In genomic region chr4:182855877-182856276, GRCh38 we compare ENCODE assay signal across 20 cellular contexts.
A peak's percentile ranks its signal among the peaks of the same experiment; 100 is the strongest.
DNase-seq lines count a peak whose midpoint lies in the region; ATAC-seq, FAIRE-seq and TF ChIP-seq lines count a peak whose summit lies in the region.
"Had no signal": no experiment of that assay in that cellular context is flagged by ENCODE, and none has a peak within 500 bp of the region (broad histone marks: within the 10 kb centered on the region; RNA-seq: fewer than 3 reads in every experiment).

No MANE protein-coding gene starts in this region.

- H3K27ac ChIP-seq in HepG2 (ENCODE audit: extremely low read length, insufficient read depth, low read length) (no peak overlapping the region), right lobe of liver (no peak overlapping the region), spleen (no peak overlapping the region)
- H3K27ac ChIP-seq: A549 had no signal

- TF ChIP-seq CTCF in HepG2 (CRISPR knock-in tag; IDR thresholded peaks at IDR 0.05) (no peak), right lobe of liver (IDR thresholded peaks at IDR 0.05) (no peak), chondrocyte (IDR thresholded peaks at IDR 0.05) (no peak), spleen (IDR thresholded peaks at IDR 0.05 in 8 of 11, conservative IDR thresholded peaks at IDR 0.05 in 3 of 11) (no peak)

- H3K9me3 Mint-ChIP-seq in chondrocyte (ENCODE audit: low read depth): peaks cover 23% of the 10 kb centered on the region

- H3K27me3 Mint-ChIP-seq in chondrocyte (ENCODE audit: low read depth): no peaks in the 10 kb centered on the region
- H3K27me3 Mint-ChIP-seq: CD4-positive, alpha-beta T cell had no signal

- no peak overlapping the region for H3K4me3 Mint-ChIP-seq in chondrocyte (ENCODE audit: unreplicated experiment)
- H3K4me3 Mint-ChIP-seq: CD14-positive monocyte; CD4-positive, alpha-beta T cell; CD8-positive, alpha-beta memory T cell; GM23338; H9 had no signal

- no peak overlapping the region for H2AFZ ChIP-seq in HepG2 (ENCODE audit: low read length)
- H2AFZ ChIP-seq: GM23338 had no signal

- CTCF ChIA-PET in HepG2 (lab: Yijun Ruan, JAX; ENCODE audit: low intra/inter-chr PET ratio, low total read pairs): no interaction called here

- intact Hi-C loops in HepG2 (cut with micrococcal nuclease; ENCODE audit: unreplicated experiment) (no loop called here), right lobe of liver (cut with DNase I) (no loop called here), spleen (cut with DNase I; ENCODE audit: low total_unique reads) (no loop called here)

- H3K4me1 ChIP-seq in HepG2 (ENCODE audit: insufficient read depth, low read length) (peaks cover 23% of the 10 kb centered on the region), right lobe of liver (no peaks in the 10 kb centered on the region), spleen (no peaks in the 10 kb centered on the region)
- H3K4me1 ChIP-seq: A549 had no signal

- H3K4me3 ChIP-seq in HepG2 (replicated peaks in 1 of 3; ENCODE audit: insufficient read depth in 1 of 3, low read depth in 2 of 3, low read length in 3 of 3): no peak overlapping the region; a peak in 1 of 6 replicates
- no peak overlapping the region for H3K4me3 ChIP-seq in right lobe of liver
- no peak overlapping the region for H3K4me3 ChIP-seq in spleen
- H3K4me3 ChIP-seq: A549, GM23338 had no signal

- ATAC-seq in HepG2 (no peak), right lobe of liver (no peak)
- ATAC-seq: A549, GM23338 had no signal

- TF ChIP-seq RAD21 in HepG2 (CRISPR knock-in tag; IDR thresholded peaks at IDR 0.05): no peak

- no TSS peak for BruUV-seq in HepG2 (replicated peaks; lab: Mats Ljungman, UMichigan)

- peak overlapping the region; percentile 37; the same call in 1 of the 2 replicates for H3K4me2 ChIP-seq in HepG2 (ENCODE audit: low read depth, low read length)
- H3K4me2 ChIP-seq: A549, GM23338 had no signal

- peaks cover 2% of the 10 kb centered on the region for H3K36me3 Mint-ChIP-seq in chondrocyte (ENCODE audit: low read depth)

- TF ChIP-seq POLR2A in HepG2 (IDR thresholded peaks at IDR 0.05; ENCODE audit: insufficient read depth in 1 of 2, low read depth in 2 of 2, low read length in 2 of 2) (no peak), right lobe of liver (IDR thresholded peaks at IDR 0.05) (no peak), spleen (IDR thresholded peaks at IDR 0.05) (no peak)

- H4K20me1 ChIP-seq in HepG2 (ENCODE audit: insufficient read depth, low read length): no peaks in the 10 kb centered on the region

- in situ Hi-C loops in HepG2 (cut with HindIII; ENCODE audit: extremely low pct_ligation_motif_present, low pct_unique_long_range_greater_than_20kb): no loop called here

- POLR2A ChIA-PET in HepG2 (lab: Yijun Ruan, JAX): interaction anchor here (1.2 kb wide), 1 partner anchor 42 kb away, joined by 4 read pairs; no protein-coding TSS in a partner anchor

- peaks cover 16% of the 10 kb centered on the region for H3K9me3 ChIP-seq in HepG2 (ENCODE audit: low read length)
- no peaks in the 10 kb centered on the region for H3K9me3 ChIP-seq in right lobe of liver
- H3K9me3 ChIP-seq in spleen: peaks cover 0 to 30% (median 22%) of the 10 kb centered on the region in 8 donors
- H3K9me3 ChIP-seq: A549 had no signal

- FAIRE-seq in HepG2 (lab: Jason Lieb, UNC): no peak
- FAIRE-seq: A549, D721Med, GM12891, GM18507 had no signal

- H3K4me1 Mint-ChIP-seq in chondrocyte (ENCODE audit: low read depth): no peaks in the 10 kb centered on the region
- H3K4me1 Mint-ChIP-seq: CD14-positive monocyte; CD8-positive, alpha-beta memory T cell had no signal

- TF ChIP-seq EP300 in HepG2 (IDR thresholded peaks at IDR 0.05; ENCODE audit: low read depth in 2 of 2, low read length in 2 of 2): no peak
- no peak for TF ChIP-seq EP300 in HepG2 (CRISPR knock-in tag; IDR thresholded peaks at IDR 0.05; ENCODE audit: borderline replicate concordance)

- WGBS in HepG2 (ENCODE audit: low lambda C conversion rate): 86% methylated on average over 11 of the region's 13 CpGs
- WGBS in right lobe of liver (ENCODE audit: insufficient coverage, low coverage, low lambda C conversion rate, missing lambda C conversion rate): 79% methylated on average over 7 of the region's 13 CpGs
- WGBS in spleen, 5 donors: 87 to 92% (median 88%) methylated on average over 13 of the region's 13 CpGs

- H3K79me2 ChIP-seq in HepG2 (ENCODE audit: insufficient read depth, low read length): no peaks in the 10 kb centered on the region

- H3K27ac Mint-ChIP-seq in chondrocyte (ENCODE audit: unreplicated experiment): no peak overlapping the region
- H3K27ac Mint-ChIP-seq: CD14-positive monocyte; CD4-positive, alpha-beta T cell; CD8-positive, alpha-beta memory T cell; GM23338; H9 had no signal

- H3K36me3 ChIP-seq in HepG2 (replicated peaks in 1 of 2; ENCODE audit: control insufficient read depth in 1 of 2, insufficient read depth in 2 of 2, low read length in 2 of 2): no peaks in the 10 kb centered on the region
- no peaks in the 10 kb centered on the region for H3K36me3 ChIP-seq in right lobe of liver
- no peaks in the 10 kb centered on the region for H3K36me3 ChIP-seq in spleen

- no peak overlapping the region for H3K9ac ChIP-seq in HepG2 (ENCODE audit: insufficient read depth, low read depth, low read length)

- no peaks in the 10 kb centered on the region for H3K27me3 ChIP-seq in HepG2 (ENCODE audit: control insufficient read depth in 1 of 2, insufficient read depth in 2 of 2, low read length in 2 of 2)
- H3K27me3 ChIP-seq in right lobe of liver: no peaks in the 10 kb centered on the region
- H3K27me3 ChIP-seq in spleen (replicated peaks in 1 of 7): no peaks in the 10 kb centered on the region

- DNase-seq in HepG2 (ENCODE audit: low spot score): no peak
- DNase-seq in right lobe of liver: no peak
- peak; percentile 59 for DNase-seq in chondrocyte (ENCODE audit: low spot score)
- DNase-seq in spleen: peak; percentile 47
- DNase-seq in activated effector memory CD4-positive, alpha-beta T cell treated with Interleukin-2 at 50 U/mL for 16 hours: no peak
- DNase-seq in activated CD4-positive, alpha-beta T cell treated with anti-CD3 and anti-CD28 coated beads for 48 hours: no peak
- DNase-seq: 8988T; CD4-positive, alpha-beta T cell; CD8-positive, alpha-beta memory T cell; DMS 273 treated with DMSO at 0.1 percent for 48 hours; DMS53; DMS79 treated with DMSO at 0.1 percent for 48 hours; GF-D8; H9 had no signal

TF ChIP-seq in HepG2, 621 proteins besides CTCF, POLR2A, EP300 and RAD21:
- TF ChIP-seq ZNF263 (CRISPR knock-in tag; IDR thresholded peaks at IDR 0.05) (peak; percentile 85), CC2D1A (CRISPR knock-in tag; IDR thresholded peaks at IDR 0.05) (no peak)
TF ChIP-seq in HepG2: peak in this region for 1.

Comparison
In these comparisons a context has a peak if more than half of its experiments do, and no peak if none do; other contexts are left out.
1. DNase-seq: peak in chondrocyte (single experiment) and spleen (single experiment); none in HepG2 (single experiment), right lobe of liver (0 of 3), activated effector memory CD4-positive, alpha-beta T cell treated with Interleukin-2 at 50 U/mL for 16 hours (single experiment) and activated CD4-positive, alpha-beta T cell treated with anti-CD3 and anti-CD28 coated beads for 48 hours (single experiment).